8 cellular contexts compared by ENCODE assay signal in genomic region chr6:43076093-43076927, GRCh38. TPM values are rescaled to one million over a fixed set of nuclear protein-coding genes. Genes with fewer than 3 reads are reported as not detected.
DNase-seq lines count a peak whose midpoint lies in the region; ATAC-seq and TF ChIP-seq lines count a peak whose summit lies in the region.

Gene PTK7 (plus strand): TSS chr6:43076314. CDS start chr6:43076489, 175 bp downstream.

- no peak within 1 kb of the TSS for H3K27ac Mint-ChIP-seq in activated naive CD4-positive, alpha-beta T cell treated with anti-CD3 and anti-CD28 coated beads, Interleukin-2, amount 50 U/mL, for 24 hours

- H3K4me3 ChIP-seq in GM06990 (replicated peaks; ENCODE audit: low read depth, low read length) = peak within 1 kb of the TSS; percentile 60
- H3K4me3 ChIP-seq in cardiac muscle cell = peak within 1 kb of the TSS; percentile 96
- H3K4me3 ChIP-seq in trophoblast cell (ENCODE audit: low read depth, low read length) = peak within 1 kb of the TSS; percentile 98

- peak within 1 kb of the TSS; percentile 100 for H3K9ac ChIP-seq in trophoblast cell (ENCODE audit: low read length)

- peak within 1 kb of the TSS; percentile 19 for H2AFZ ChIP-seq in trophoblast cell (ENCODE audit: insufficient read depth, low read length, poor library complexity)

- peaks cover 41% of the 10 kb centered on the region for H3K79me2 ChIP-seq in trophoblast cell (ENCODE audit: control insufficient read depth, insufficient read depth, low read length, poor library complexity)

- H3K4me1 ChIP-seq in cardiac muscle cell (ENCODE audit: low read depth) (peaks cover 6% of the 10 kb centered on the region), trophoblast cell (ENCODE audit: control insufficient read depth in 1 of 2, insufficient read depth in 2 of 2, low read length in 2 of 2) (peaks cover 22 to 33% of the 10 kb centered on the region in 2 experiments)

- H3K18ac ChIP-seq in trophoblast cell (ENCODE audit: low read length) = peak within 1 kb of the TSS; percentile 75

- H3K79me1 ChIP-seq in trophoblast cell (ENCODE audit: low read length) = peaks cover 19% of the 10 kb centered on the region

- peaks cover 5% of the 10 kb centered on the region for H3K27me3 Mint-ChIP-seq in activated naive CD4-positive, alpha-beta T cell treated with anti-CD3 and anti-CD28 coated beads, Interleukin-2, amount 50 U/mL, for 24 hours

- H2BK5ac ChIP-seq in trophoblast cell (ENCODE audit: low read depth, low read length, poor library complexity) = peak within 1 kb of the TSS; percentile 75

- H3K4me3 Mint-ChIP-seq in activated naive CD4-positive, alpha-beta T cell treated with anti-CD3 and anti-CD28 coated beads, Interleukin-2, amount 50 U/mL, for 24 hours = peak within 1 kb of the TSS; percentile 69

- no peaks in the 10 kb centered on the region for H3K4me1 Mint-ChIP-seq in activated naive CD4-positive, alpha-beta T cell treated with anti-CD3 and anti-CD28 coated beads, Interleukin-2, amount 50 U/mL, for 24 hours

- no peaks in the 10 kb centered on the region for H3K27me3 ChIP-seq in GM06990 (replicated peaks; ENCODE audit: control insufficient read depth, insufficient read depth, low read length)
- H3K27me3 ChIP-seq in cardiac muscle cell = no peaks in the 10 kb centered on the region
- H3K27me3 ChIP-seq in trophoblast cell (ENCODE audit: insufficient read depth, low read length) = no peaks in the 10 kb centered on the region

- peak within 1 kb of the TSS; percentile 91 for H3K4me2 ChIP-seq in trophoblast cell (ENCODE audit: low read length)

- H3K36me3 Mint-ChIP-seq in activated naive CD4-positive, alpha-beta T cell treated with anti-CD3 and anti-CD28 coated beads, Interleukin-2, amount 50 U/mL, for 24 hours = peaks cover 12% of the 10 kb centered on the region

- H3K9me3 ChIP-seq in cardiac muscle cell (ENCODE audit: low read depth) (no peaks in the 10 kb centered on the region), trophoblast cell (ENCODE audit: insufficient read depth, low read depth, low read length) (peaks cover 2% of the 10 kb centered on the region)

- DNase-seq in 8988T (peak; percentile 68), GM06990 (ENCODE audit: extremely low read depth, insufficient read length) (no peak), NCI-H510A treated with DMSO at 0.1 percent for 48 hours (lab: John Stamatoyannopoulos, UW) (peak; percentile 92), cardiac muscle cell (ENCODE audit: low read depth in 1 of 2, low spot score in 1 of 2) (peak; percentile 80 to 92), trophoblast cell (peak in 1 of 2 donors; percentile 39)

- H3K23ac ChIP-seq in trophoblast cell (ENCODE audit: low read length) = peak within 1 kb of the TSS; percentile 49

- H2BK12ac ChIP-seq in trophoblast cell (ENCODE audit: low read length) = peak within 1 kb of the TSS; percentile 54

- ATAC-seq in HG03039 (IDR thresholded peaks at IDR 0.05; ENCODE audit: unreplicated experiment) (no peak), HG03095 (IDR thresholded peaks at IDR 0.05; ENCODE audit: unreplicated experiment) (no peak)

- peak within 1 kb of the TSS; percentile 99 for H3K4ac ChIP-seq in trophoblast cell (ENCODE audit: low read depth, low read length)

- TF ChIP-seq CTCF in GM06990 (IDR thresholded peaks at IDR 0.05; ENCODE audit: insufficient read depth, low read length, poor library complexity, severe bottlenecking) = no peak
- no peak for TF ChIP-seq CTCF in cardiac muscle cell (IDR thresholded peaks at IDR 0.05; ENCODE audit: low read depth, low read length)

- peak within 1 kb of the TSS; percentile 75 for H4K8ac ChIP-seq in trophoblast cell (ENCODE audit: low read depth, low read length)

- H2BK120ac ChIP-seq in trophoblast cell (ENCODE audit: insufficient read depth, low read length, poor library complexity) = peak within 1 kb of the TSS; percentile 67

- H4K12ac ChIP-seq in trophoblast cell (ENCODE audit: low read depth, low read length) = peak within 1 kb of the TSS; percentile 78

- no CpG with 5 or more reads among the region's 92 CpGs for WGBS in trophoblast cell (ENCODE audit: extremely low coverage, insufficient coverage, insufficient read length)

- peak within 1 kb of the TSS; percentile 55 for H2AK5ac ChIP-seq in trophoblast cell (ENCODE audit: low read length)

- no peaks in the 10 kb centered on the region; the same call in none of the 2 replicates for H3K36me3 ChIP-seq in GM06990 (ENCODE audit: control insufficient read depth, insufficient read depth, low read length)
- peaks cover 6% of the 10 kb centered on the region for H3K36me3 ChIP-seq in cardiac muscle cell
- peaks cover 23 to 28% of the 10 kb centered on the region in 2 experiments for H3K36me3 ChIP-seq in trophoblast cell (ENCODE audit: control insufficient read depth in 1 of 2, insufficient read depth in 2 of 2, low read length in 2 of 2)

- H4K91ac ChIP-seq in trophoblast cell (ENCODE audit: low read depth, low read length) = peak within 1 kb of the TSS; percentile 72

- no peaks in the 10 kb centered on the region for H3K9me3 Mint-ChIP-seq in activated naive CD4-positive, alpha-beta T cell treated with anti-CD3 and anti-CD28 coated beads, Interleukin-2, amount 50 U/mL, for 24 hours

- H3K27ac ChIP-seq in cardiac muscle cell = peak within 1 kb of the TSS; percentile 53
- H3K27ac ChIP-seq in trophoblast cell (ENCODE audit: low read depth, low read length) = peak within 1 kb of the TSS; percentile 82

- H3K14ac ChIP-seq in trophoblast cell (ENCODE audit: low read length) = peak within 1 kb of the TSS; percentile 89

RNA-seq across cellular contexts. Expression of gene PTK7, which starts in this region (rescaled TPM):
- total RNA-seq in cardiac muscle cell = 103 and 115 TPM in 2 replicates
- 75.8 and 88.0 TPM in 2 replicates for polyA plus RNA-seq in cardiac muscle cell
- 188 and 193 TPM in 2 replicates for polyA plus RNA-seq in trophoblast cell (2013)
